ENCODE assay signal across 14 cellular contexts in genomic region chr1:199067483-199067882, GRCh38.
DNase-seq lines count a peak whose midpoint lies in the region; ATAC-seq and TF ChIP-seq lines count a peak whose summit lies in the region.
"Had no signal": no experiment of that assay in that cellular context is flagged by ENCODE, and none has a peak within 500 bp of the region (broad histone marks: within the 10 kb centered on the region; RNA-seq: fewer than 3 reads in every experiment).

No MANE protein-coding gene starts in this region.

- no peaks in the 10 kb centered on the region for H3K79me2 ChIP-seq in PC-9 (ENCODE audit: low read depth)

- DNase-seq in GM13977 (ENCODE audit: low spot score) (peak; percentile 16), H4 (ENCODE audit: low spot score) (no peak), PC-9 (no peak), erythroblast (lab: John Stamatoyannopoulos, UW) (no peak)
- no peak for DNase-seq in effector memory CD4-positive, alpha-beta T cell
- DNase-seq: GDM1, HFFc6, MV-4-11, NCI-H748 treated with DMSO at 0.1 percent for 48 hours, retina, tibial artery had no signal

- H4K20me1 ChIP-seq in PC-9 (ENCODE audit: insufficient read depth): no peaks in the 10 kb centered on the region

- no peaks in the 10 kb centered on the region for H3K9me3 ChIP-seq in effector memory CD4-positive, alpha-beta T cell (ENCODE audit: control insufficient read depth, low read length)
- no peaks in the 10 kb centered on the region for H3K9me3 ChIP-seq in PC-9 (ENCODE audit: insufficient read depth, low read depth)
- H3K9me3 ChIP-seq: tibial artery had no signal

- no peak overlapping the region for H3K4me3 ChIP-seq in effector memory CD4-positive, alpha-beta T cell (ENCODE audit: insufficient read depth, low read depth, low read length, poor library complexity, severe bottlenecking)
- no peak overlapping the region for H3K4me3 ChIP-seq in PC-9
- H3K4me3 ChIP-seq: tibial artery had no signal

- no peak overlapping the region for H3K4me2 ChIP-seq in PC-9

- H3K27ac ChIP-seq in effector memory CD4-positive, alpha-beta T cell (ENCODE audit: insufficient read depth, low read length, poor library complexity, severe bottlenecking): no peak overlapping the region
- H3K27ac ChIP-seq in PC-9: no peak overlapping the region
- H3K27ac ChIP-seq: tibial artery had no signal

- intact Hi-C loops in PC-9 (cut with micrococcal nuclease; ENCODE audit: unreplicated experiment): no loop called here

- no peak overlapping the region for H2AFZ ChIP-seq in PC-9

- POLR2A ChIA-PET in PC-9 (lab: Charles Lee; ENCODE audit: unreplicated experiment): no interaction called here

- in situ Hi-C loops in GM13977 (cut with MboI; ENCODE audit: low pct_unique_long_range_greater_than_20kb, low sequenced_read_pairs, unreplicated experiment): no loop called here

- BruUV-seq in PC-9 (replicated peaks; lab: Mats Ljungman, UMichigan): no TSS peak

- no peaks in the 10 kb centered on the region for H3K4me1 ChIP-seq in effector memory CD4-positive, alpha-beta T cell (ENCODE audit: control insufficient read depth, insufficient read depth, low read length, poor library complexity, severe bottlenecking)
- H3K4me1 ChIP-seq in PC-9 (replicated peaks; ENCODE audit: insufficient read depth): no peaks in the 10 kb centered on the region
- H3K4me1 ChIP-seq: tibial artery had no signal

- CTCF ChIA-PET in PC-9 (lab: Charles Lee): no interaction called here

- H3K9me2 ChIP-seq in PC-9 (ENCODE audit: insufficient read depth): no peaks in the 10 kb centered on the region

- no peaks in the 10 kb centered on the region for H3K27me3 ChIP-seq in effector memory CD4-positive, alpha-beta T cell (replicated peaks; ENCODE audit: control insufficient read depth, insufficient read depth, low read length, poor library complexity, severe bottlenecking)
- no peaks in the 10 kb centered on the region for H3K27me3 ChIP-seq in PC-9 (ENCODE audit: insufficient read depth, low read depth)
- H3K27me3 ChIP-seq: tibial artery had no signal

- no peak for TF ChIP-seq POLR2A in erythroblast (IDR thresholded peaks at IDR 0.05; ENCODE audit: low read length)

- TF ChIP-seq CTCF in GM13977 (IDR thresholded peaks at IDR 0.05; ENCODE audit: extremely low read depth, insufficient read depth, missing control alignments) (no peak), PC-9 (conservative IDR thresholded peaks at IDR 0.05) (no peak)

- ATAC-seq in GM19452 (IDR thresholded peaks at IDR 0.05; ENCODE audit: unreplicated experiment) (peak; percentile 79), HG02798 (IDR thresholded peaks at IDR 0.05; ENCODE audit: poor library complexity, unreplicated experiment) (peak; percentile 97), HG03469 (IDR thresholded peaks at IDR 0.05; ENCODE audit: unreplicated experiment) (peak; percentile 89)

- no peaks in the 10 kb centered on the region for H3K36me3 ChIP-seq in effector memory CD4-positive, alpha-beta T cell (ENCODE audit: control insufficient read depth, insufficient read depth, low read length)
- H3K36me3 ChIP-seq in PC-9 (ENCODE audit: low read depth): no peaks in the 10 kb centered on the region
- H3K36me3 ChIP-seq: tibial artery had no signal

- H3F3A ChIP-seq in PC-9 (ENCODE audit: insufficient read depth, low read depth): no peaks in the 10 kb centered on the region
